In the genomic region with DNA sequence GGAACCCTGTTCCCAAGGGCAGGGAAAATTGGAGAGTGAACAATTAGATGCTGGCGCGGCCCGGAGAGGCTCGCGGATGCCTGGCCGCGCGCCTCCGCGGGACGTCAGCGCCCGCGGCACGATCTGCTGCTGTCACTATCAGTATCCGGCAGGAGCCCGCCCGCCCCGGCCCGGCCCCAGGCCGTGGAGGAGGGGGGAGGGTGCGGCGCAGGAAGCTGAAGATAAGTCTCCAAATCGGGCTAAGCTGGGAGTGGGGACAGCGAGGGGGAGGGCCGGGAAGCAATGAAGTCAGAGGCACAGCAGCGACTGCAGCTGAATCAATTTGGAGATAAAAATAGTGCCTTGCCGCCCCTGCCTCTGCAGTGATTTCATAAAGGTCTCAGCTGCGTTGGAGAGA, we compare ENCODE assay signal across 1 cellular context.
TF ChIP-seq lines count a peak whose summit lies in the region.

No MANE protein-coding gene starts in this region.

TF ChIP-seq in K562, 482 proteins besides CTCF, POLR2A, EP300 and RAD21 (continued from another document):
- TF ChIP-seq ZNF24 (IDR thresholded peaks at IDR 0.05) (peak; percentile 58; the same call in 1 of the 2 replicates), CEBPG (CRISPR knock-in tag; IDR thresholded peaks at IDR 0.05) (no peak), CEBPG (tag; conservative IDR thresholded peaks at IDR 0.05 in 1 of 2, IDR thresholded peaks at IDR 0.05 in 1 of 2) (no peak), POLR2AphosphoS5 (IDR thresholded peaks at IDR 0.05; ENCODE audit: control insufficient read depth, insufficient read depth, low read depth, low read length) (0 out of 2 replicates have a peak, but pooled peaks have one; percentile 21), HMGN3 (IDR thresholded peaks at IDR 0.05; ENCODE audit: borderline replicate concordance, extremely low read depth, insufficient read length, low read depth, low read length) (peak; percentile 94), ATF1 (CRISPR knock-in tag; IDR thresholded peaks at IDR 0.05) (no peak), ATF1 (tag; IDR thresholded peaks at IDR 0.05) (peak; percentile 42; the same call in 1 of the 2 replicates), EWSR1 (IDR thresholded peaks at IDR 0.05; ENCODE audit: borderline replicate concordance, low read depth, partially characterized antibody) (no peak), CBX5 (IDR thresholded peaks at IDR 0.05; ENCODE audit: borderline replicate concordance, low read depth) (no peak), CBFA2T2 (conservative IDR thresholded peaks at IDR 0.05) (peak; percentile 65), MYNN (IDR thresholded peaks at IDR 0.05) (no peak), MYNN (CRISPR knock-in tag; IDR thresholded peaks at IDR 0.05) (no peak), BHLHE40 (IDR thresholded peaks at IDR 0.05; ENCODE audit: low read length) (peak; percentile 48; the same call in 1 of the 2 replicates), KLF16 (IDR thresholded peaks at IDR 0.05) (peak; percentile 47; the same call in 1 of the 2 replicates), CREM (IDR thresholded peaks at IDR 0.05; ENCODE audit: low read depth) (0 out of 2 replicates have a peak, but pooled peaks have one; percentile 18), TEAD4 (IDR thresholded peaks at IDR 0.05; ENCODE audit: low read length) (peak; percentile 52; the same call in 1 of the 2 replicates), TEAD4 (CRISPR knock-in tag; IDR thresholded peaks at IDR 0.05; ENCODE audit: borderline replicate concordance) (no peak), TCF3 (CRISPR knock-in tag; IDR thresholded peaks at IDR 0.05) (peak; percentile 72), GABPA (tag; conservative IDR thresholded peaks at IDR 0.05; ENCODE audit: low read depth) (peak; percentile 43; the same call in 1 of the 2 replicates), ZFP30 (CRISPR knock-in tag; IDR thresholded peaks at IDR 0.05; ENCODE audit: borderline replicate concordance) (no peak), MCM5 (IDR thresholded peaks at IDR 0.05; ENCODE audit: low read depth) (no peak), CCNT2 (IDR thresholded peaks at IDR 0.05; ENCODE audit: borderline replicate concordance, extremely low read depth, insufficient read length, low read depth, low read length) (peak; percentile 90), ZNF444 (CRISPR knock-in tag; IDR thresholded peaks at IDR 0.05) (peak; percentile 47; the same call in 1 of the 2 replicates), CBFA2T3 (IDR thresholded peaks at IDR 0.05) (peak; percentile 83), RCOR1 (IDR thresholded peaks at IDR 0.05; ENCODE audit: borderline replicate concordance in 1 of 2, low read depth in 2 of 2, low read length in 2 of 2) (peak in 1 of 2 experiments; percentile 96; a peak in 2 of 4 replicates), CXXC5 (CRISPR knock-in tag; IDR thresholded peaks at IDR 0.05) (peak; percentile 72), HDAC1 (IDR thresholded peaks at IDR 0.05) (peak in 1 of 2 experiments; percentile 39; a peak in 1 of 4 replicates), KDM1A (IDR thresholded peaks at IDR 0.05) (peak; percentile 87 to 92)
- TF ChIP-seq, protein P1, sequence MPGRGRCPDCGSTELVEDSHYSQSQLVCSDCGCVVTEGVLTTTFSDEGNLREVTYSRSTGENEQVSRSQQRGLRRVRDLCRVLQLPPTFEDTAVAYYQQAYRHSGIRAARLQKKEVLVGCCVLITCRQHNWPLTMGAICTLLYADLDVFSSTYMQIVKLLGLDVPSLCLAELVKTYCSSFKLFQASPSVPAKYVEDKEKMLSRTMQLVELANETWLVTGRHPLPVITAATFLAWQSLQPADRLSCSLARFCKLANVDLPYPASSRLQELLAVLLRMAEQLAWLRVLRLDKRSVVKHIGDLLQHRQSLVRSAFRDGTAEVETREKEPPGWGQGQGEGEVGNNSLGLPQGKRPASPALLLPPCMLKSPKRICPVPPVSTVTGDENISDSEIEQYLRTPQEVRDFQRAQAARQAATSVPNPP (IDR thresholded peaks at IDR 0.05; ENCODE audit: borderline replicate concordance, insufficient read depth, insufficient read length): no peak
- TF ChIP-seq, protein P2, sequence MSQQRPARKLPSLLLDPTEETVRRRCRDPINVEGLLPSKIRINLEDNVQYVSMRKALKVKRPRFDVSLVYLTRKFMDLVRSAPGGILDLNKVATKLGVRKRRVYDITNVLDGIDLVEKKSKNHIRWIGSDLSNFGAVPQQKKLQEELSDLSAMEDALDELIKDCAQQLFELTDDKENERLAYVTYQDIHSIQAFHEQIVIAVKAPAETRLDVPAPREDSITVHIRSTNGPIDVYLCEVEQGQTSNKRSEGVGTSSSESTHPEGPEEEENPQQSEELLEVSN (IDR thresholded peaks at IDR 0.05; ENCODE audit: borderline replicate concordance in 1 of 2, extremely low read depth in 1 of 2, insufficient read depth in 1 of 2, insufficient read length in 1 of 2, low read depth in 1 of 2, low read length in 1 of 2, poor library complexity in 1 of 2, severe bottlenecking in 1 of 2): peak in 1 of 2 experiments; percentile 25
- TF ChIP-seq, protein P3, sequence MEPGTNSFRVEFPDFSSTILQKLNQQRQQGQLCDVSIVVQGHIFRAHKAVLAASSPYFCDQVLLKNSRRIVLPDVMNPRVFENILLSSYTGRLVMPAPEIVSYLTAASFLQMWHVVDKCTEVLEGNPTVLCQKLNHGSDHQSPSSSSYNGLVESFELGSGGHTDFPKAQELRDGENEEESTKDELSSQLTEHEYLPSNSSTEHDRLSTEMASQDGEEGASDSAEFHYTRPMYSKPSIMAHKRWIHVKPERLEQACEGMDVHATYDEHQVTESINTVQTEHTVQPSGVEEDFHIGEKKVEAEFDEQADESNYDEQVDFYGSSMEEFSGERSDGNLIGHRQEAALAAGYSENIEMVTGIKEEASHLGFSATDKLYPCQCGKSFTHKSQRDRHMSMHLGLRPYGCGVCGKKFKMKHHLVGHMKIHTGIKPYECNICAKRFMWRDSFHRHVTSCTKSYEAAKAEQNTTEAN (CRISPR knock-in tag; IDR thresholded peaks at IDR 0.05): no peak
- TF ChIP-seq, protein P4, sequence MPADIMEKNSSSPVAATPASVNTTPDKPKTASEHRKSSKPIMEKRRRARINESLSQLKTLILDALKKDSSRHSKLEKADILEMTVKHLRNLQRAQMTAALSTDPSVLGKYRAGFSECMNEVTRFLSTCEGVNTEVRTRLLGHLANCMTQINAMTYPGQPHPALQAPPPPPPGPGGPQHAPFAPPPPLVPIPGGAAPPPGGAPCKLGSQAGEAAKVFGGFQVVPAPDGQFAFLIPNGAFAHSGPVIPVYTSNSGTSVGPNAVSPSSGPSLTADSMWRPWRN (IDR thresholded peaks at IDR 0.05; ENCODE audit: low read depth): 0 out of 2 replicates have a peak, but pooled peaks have one; percentile 13
